ENCODE assay signal across 9 cellular contexts in the genomic region with DNA sequence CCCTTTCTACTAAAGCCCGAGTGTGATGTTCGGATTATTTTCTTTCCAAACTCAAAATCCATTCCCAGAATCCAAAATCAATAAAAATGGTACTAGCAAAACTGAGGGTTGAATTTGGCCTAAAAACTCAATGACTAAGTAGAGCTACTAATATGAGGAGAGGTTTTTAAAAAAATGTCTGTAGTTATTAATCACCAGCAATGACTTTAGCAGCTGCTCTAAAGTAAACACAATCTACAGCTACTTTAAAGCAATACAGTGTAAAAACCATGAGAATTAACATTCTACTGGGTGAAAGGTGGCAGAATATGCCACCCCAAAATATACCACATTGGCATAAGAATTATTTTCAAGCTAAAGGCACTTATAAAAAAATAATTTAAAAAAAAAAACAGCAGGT. TPM values are rescaled to one million over a fixed set of nuclear protein-coding genes. Genes with fewer than 3 reads are reported as not detected.
"Had no signal": no experiment of that assay in that cellular context is flagged by ENCODE, and none has a peak within 500 bp of the region (broad histone marks: within the 10 kb centered on the region; RNA-seq: fewer than 3 reads in every experiment).

No MANE protein-coding gene starts in this region.

- H3K4me3 ChIP-seq: GM23338, K562 had no signal

- FAIRE-seq: H1, H54, HTR-8/SVneo, K562 had no signal

- H3K4me2 ChIP-seq: GM23338 had no signal

- H2AFZ ChIP-seq: GM23338 had no signal

- DNase-seq: H9, HCEC 1CT, IMR-90 had no signal

RNA-seq across cellular contexts. Expression of a gene that starts 23.5 kb away (rescaled TPM):
- total RNA-seq: HT-29, IMR-90 had no signal
